In genomic region chr22:41436322-41437113, GRCh38 we compare ENCODE assay signal across 25 cellular contexts. TPM values are rescaled to one million over a fixed set of nuclear protein-coding genes. Genes with fewer than 3 reads are reported as not detected.
A peak's percentile ranks its signal among the peaks of the same experiment; 100 is the strongest.
DNase-seq lines count a peak whose midpoint lies in the region; ATAC-seq and TF ChIP-seq lines count a peak whose summit lies in the region.
"Had no signal": no experiment of that assay in that cellular context is flagged by ENCODE, and none has a peak within 500 bp of the region (broad histone marks: within the 10 kb centered on the region; RNA-seq: fewer than 3 reads in every experiment).

No MANE protein-coding gene starts in this region.

- peaks cover 5% of the 10 kb centered on the region for H3K4me1 Mint-ChIP-seq in activated naive CD8-positive, alpha-beta T cell (ENCODE audit: low read depth)
- H3K4me1 Mint-ChIP-seq in activated naive CD8-positive, alpha-beta T cell treated with anti-CD3 and anti-CD28 coated beads, Interleukin-2, amount 50 U/mL, for 24 hours, result peaks cover 12% of the 10 kb centered on the region
- peaks cover 10% of the 10 kb centered on the region for H3K4me1 Mint-ChIP-seq in activated naive CD8-positive, alpha-beta T cell treated with anti-CD3 and anti-CD28 coated beads for 36 hours
- H3K4me1 Mint-ChIP-seq in immature natural killer cell, result peaks cover 19 to 26% of the 10 kb centered on the region in 2 donors

- no peak for DNase-seq in activated naive CD8-positive, alpha-beta T cell treated with anti-CD3 and anti-CD28 coated beads, Interleukin-2, amount 50 U/mL, for 24 hours
- DNase-seq in activated naive CD8-positive, alpha-beta T cell treated with anti-CD3 and anti-CD28 coated beads for 36 hours, result no peak
- DNase-seq in right atrium auricular region (ENCODE audit: low spot score), result no peak
- peak in 4 of 49 donors; percentile 13 to 47 (median 37) for DNase-seq in substantia nigra (lab: John Stamatoyannopoulos, UW)
- no peak for DNase-seq in AG08396 (ENCODE audit: low spot score)
- DNase-seq in activated effector memory CD4-positive, alpha-beta T cell treated with Interleukin-2 at 50 U/mL for 16 hours, result no peak
- no peak for DNase-seq in immature natural killer cell
- DNase-seq: activated CD8-positive, alpha-beta memory T cell treated with anti-CD3 and anti-CD28 coated beads, Interleukin-2, amount 50 U/mL, for 4 hours; activated naive CD4-positive, alpha-beta T cell; C1 segment of cervical spinal cord; DMS153; HFFc6; midbrain; NCI-H1694 treated with DMSO at 0.1 percent for 48 hours; NCI-H2227 treated with DMSO at 0.1 percent for 48 hours; NCI-H82; OCI-M1; SJCRH30; spleen; T-helper 9 cell; testis had no signal

- no peaks in the 10 kb centered on the region for H3K27me3 ChIP-seq in right atrium auricular region
- H3K27me3 ChIP-seq: ascending aorta, SJCRH30, spleen, testis had no signal

- no peak overlapping the region for H3K4me3 Mint-ChIP-seq in activated naive CD8-positive, alpha-beta T cell
- H3K4me3 Mint-ChIP-seq in activated naive CD8-positive, alpha-beta T cell treated with anti-CD3 and anti-CD28 coated beads, Interleukin-2, amount 50 U/mL, for 24 hours, result no peak overlapping the region
- no peak overlapping the region for H3K4me3 Mint-ChIP-seq in activated naive CD8-positive, alpha-beta T cell treated with anti-CD3 and anti-CD28 coated beads for 36 hours
- H3K4me3 Mint-ChIP-seq in immature natural killer cell, result no peak overlapping the region
- H3K4me3 Mint-ChIP-seq: HFFc6 had no signal

- no peaks in the 10 kb centered on the region for H3K36me3 Mint-ChIP-seq in activated naive CD8-positive, alpha-beta T cell
- H3K36me3 Mint-ChIP-seq in activated naive CD8-positive, alpha-beta T cell treated with anti-CD3 and anti-CD28 coated beads, Interleukin-2, amount 50 U/mL, for 24 hours (ENCODE audit: low read depth), result peaks cover 25% of the 10 kb centered on the region
- H3K36me3 Mint-ChIP-seq in activated naive CD8-positive, alpha-beta T cell treated with anti-CD3 and anti-CD28 coated beads for 36 hours, result peaks cover 4% of the 10 kb centered on the region
- peaks cover 0 to 13% (median 0%) of the 10 kb centered on the region in 3 donors for H3K36me3 Mint-ChIP-seq in immature natural killer cell

- TF ChIP-seq CTCF in right atrium auricular region (IDR thresholded peaks at IDR 0.05), result no peak

- no peak for ATAC-seq in activated naive CD8-positive, alpha-beta T cell treated with anti-CD3 and anti-CD28 coated beads, Interleukin-2, amount 50 U/mL, for 24 hours
- ATAC-seq: GM12878 had no signal

- H3K4me3 ChIP-seq in right atrium auricular region, result no peak overlapping the region
- H3K4me3 ChIP-seq: ascending aorta, GM12878, SJCRH30, spleen, testis had no signal

- H3K9me3 Mint-ChIP-seq in activated naive CD8-positive, alpha-beta T cell (ENCODE audit: low read depth), result no peaks in the 10 kb centered on the region
- H3K9me3 Mint-ChIP-seq in activated naive CD8-positive, alpha-beta T cell treated with anti-CD3 and anti-CD28 coated beads, Interleukin-2, amount 50 U/mL, for 24 hours, result no peaks in the 10 kb centered on the region
- no peaks in the 10 kb centered on the region for H3K9me3 Mint-ChIP-seq in activated naive CD8-positive, alpha-beta T cell treated with anti-CD3 and anti-CD28 coated beads for 36 hours
- no peaks in the 10 kb centered on the region for H3K9me3 Mint-ChIP-seq in immature natural killer cell
- H3K9me3 Mint-ChIP-seq: HFFc6 had no signal

- H3K36me3 ChIP-seq in right atrium auricular region, result peaks cover 70% of the 10 kb centered on the region

- peak overlapping the region; percentile 20 to 51 for H3K27ac ChIP-seq in right atrium auricular region
- peak overlapping the region; percentile 76 for H3K27ac ChIP-seq in substantia nigra (ENCODE audit: low read depth, low read length, poor library complexity, severe bottlenecking)
- H3K27ac ChIP-seq: HL-60, SJCRH30, testis had no signal

- H3K27me3 Mint-ChIP-seq in activated naive CD8-positive, alpha-beta T cell, result no peaks in the 10 kb centered on the region
- H3K27me3 Mint-ChIP-seq in activated naive CD8-positive, alpha-beta T cell treated with anti-CD3 and anti-CD28 coated beads, Interleukin-2, amount 50 U/mL, for 24 hours, result no peaks in the 10 kb centered on the region
- H3K27me3 Mint-ChIP-seq in activated naive CD8-positive, alpha-beta T cell treated with anti-CD3 and anti-CD28 coated beads for 36 hours, result no peaks in the 10 kb centered on the region
- H3K27me3 Mint-ChIP-seq in immature natural killer cell (ENCODE audit: low read depth in 3 of 3), result peaks cover 0 to 3% (median 0%) of the 10 kb centered on the region in 3 donors

- no peaks in the 10 kb centered on the region for H3K9me3 ChIP-seq in right atrium auricular region
- H3K9me3 ChIP-seq: ascending aorta, SJCRH30, spleen, testis had no signal

- peak overlapping the region; percentile 34 for H3K27ac Mint-ChIP-seq in activated naive CD8-positive, alpha-beta T cell
- no peak overlapping the region for H3K27ac Mint-ChIP-seq in activated naive CD8-positive, alpha-beta T cell treated with anti-CD3 and anti-CD28 coated beads, Interleukin-2, amount 50 U/mL, for 24 hours
- peak overlapping the region; percentile 55 for H3K27ac Mint-ChIP-seq in activated naive CD8-positive, alpha-beta T cell treated with anti-CD3 and anti-CD28 coated beads for 36 hours
- peak overlapping the region in 3 of 6 donors; percentile 28 to 55 (median 40) for H3K27ac Mint-ChIP-seq in immature natural killer cell
- H3K27ac Mint-ChIP-seq: HFFc6 had no signal

- peaks cover 0 to 68% of the 10 kb centered on the region in 2 donors for H3K4me1 ChIP-seq in right atrium auricular region

RNA-seq across cellular contexts. Expression of gene TOB2, which starts 10.1 kb away (rescaled TPM):
- total RNA-seq in activated naive CD8-positive, alpha-beta T cell treated with anti-CD3 and anti-CD28 coated beads for 36 hours, result 10 to 100 TPM; 33.9 to 34.8 TPM
- 10 to 100 TPM; 49.1 to 55.3 TPM for total RNA-seq in right atrium auricular region
- polyA plus RNA-seq in immature natural killer cell, result 10 to 100 TPM in 1 of 3 donors, 1 to 10 TPM in 2; 5.9 to 23.6 (median 8.6) TPM

RNA-seq across cellular contexts. Expression of gene PHF5A, which starts 32.0 kb away (rescaled TPM):
- total RNA-seq in activated naive CD8-positive, alpha-beta T cell treated with anti-CD3 and anti-CD28 coated beads for 36 hours, result 100 to 1,000 TPM; 114 to 117 TPM
- 10 to 100 TPM; 19.3 to 23.5 TPM for total RNA-seq in right atrium auricular region
- polyA plus RNA-seq in immature natural killer cell, result 10 to 100 TPM; 26.4 to 31.0 (median 29.9) TPM

RNA-seq across cellular contexts. Expression of gene ACO2, which starts 32.4 kb away (rescaled TPM):
- 100 to 1,000 TPM; 107 to 109 TPM for total RNA-seq in activated naive CD8-positive, alpha-beta T cell treated with anti-CD3 and anti-CD28 coated beads for 36 hours
- total RNA-seq in right atrium auricular region, result 100 to 1,000 TPM; 447 to 604 TPM
- polyA plus RNA-seq in immature natural killer cell, result 100 to 1,000 TPM in 2 of 3 donors, 10 to 100 TPM in 1; 77.1 to 115 (median 111) TPM

RNA-seq across cellular contexts. Expression of gene TEF, which starts 54.8 kb away (rescaled TPM):
- total RNA-seq in activated naive CD8-positive, alpha-beta T cell treated with anti-CD3 and anti-CD28 coated beads for 36 hours, result 1 to 10 TPM; 2.6 to 2.8 TPM
- 10 to 100 TPM; 12.7 to 14.2 TPM for total RNA-seq in right atrium auricular region
- polyA plus RNA-seq in immature natural killer cell, result 1 to 10 TPM; 1.4 to 3.8 (median 1.8) TPM

Comparison
In these comparisons a context has a peak if more than half of its experiments do, and no peak if none do; other contexts are left out.
1. RNA of gene PHF5A, which starts 32.0 kb away (total RNA-seq): 114 to 117 TPM in activated naive CD8-positive, alpha-beta T cell treated with anti-CD3 and anti-CD28 coated beads for 36 hours; 19.3 to 23.5 TPM in right atrium auricular region; every median in the first group is over 4 times any median in the second.
2. RNA of gene ACO2, which starts 32.4 kb away (total RNA-seq): 447 to 604 TPM in right atrium auricular region; 107 to 109 TPM in activated naive CD8-positive, alpha-beta T cell treated with anti-CD3 and anti-CD28 coated beads for 36 hours; every median in the first group is over 4 times any median in the second.